In the genomic region with DNA sequence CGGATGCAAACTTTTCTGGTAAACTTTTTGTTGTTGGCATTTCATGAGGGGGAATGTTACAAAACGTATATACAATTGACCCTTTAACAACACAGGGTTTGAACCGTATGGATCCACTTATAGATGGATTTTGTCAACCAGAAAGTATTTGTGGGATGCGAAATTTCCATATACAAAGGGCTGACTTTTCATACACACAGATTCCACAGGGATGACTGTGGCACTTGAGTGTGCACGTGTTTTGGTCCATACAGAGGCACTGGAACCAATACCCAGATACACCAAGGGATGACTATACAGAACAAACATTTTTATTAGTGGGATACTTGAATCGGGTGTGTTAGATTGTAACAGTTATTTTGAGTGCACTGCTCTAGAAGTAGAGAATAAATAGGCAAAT, we compare ENCODE assay signal across 15 cellular contexts. TPM values are rescaled to one million over a fixed set of nuclear protein-coding genes. Genes with fewer than 3 reads are reported as not detected.
A peak's percentile ranks its signal among the peaks of the same experiment; 100 is the strongest.
DNase-seq lines count a peak whose midpoint lies in the region; ATAC-seq and TF ChIP-seq lines count a peak whose summit lies in the region.
"Had no signal": no experiment of that assay in that cellular context is flagged by ENCODE, and none has a peak within 500 bp of the region (broad histone marks: within the 10 kb centered on the region; RNA-seq: fewer than 3 reads in every experiment).

No MANE protein-coding gene starts in this region.

- H3K4me3 Mint-ChIP-seq in mesothelial cell of epicardium = no peak overlapping the region
- H3K4me3 Mint-ChIP-seq: activated T-helper 1 cell treated with anti-CD3 and anti-CD28 coated beads, Interleukin-12 subunit alpha, Interleukin-12 subunit beta, Interleukin-2, Interleukin-4 antibody, amounts not matched to agents 30 ng/mL and 10 ng/mL and 1 ng/mL, durations not matched to agents 14 hours and 24 hours and 36 hours; central memory CD8-positive, alpha-beta T cell; nephron had no signal

- no peak for TF ChIP-seq CTCF in mesothelial cell of epicardium (IDR thresholded peaks at IDR 0.05; ENCODE audit: unreplicated experiment)

- H3K27me3 Mint-ChIP-seq in mesothelial cell of epicardium (ENCODE audit: low read depth) = no peaks in the 10 kb centered on the region
- H3K27me3 Mint-ChIP-seq: central memory CD8-positive, alpha-beta T cell had no signal

- no peaks in the 10 kb centered on the region for H3K9me3 Mint-ChIP-seq in mesothelial cell of epicardium
- H3K9me3 Mint-ChIP-seq: activated T-helper 1 cell treated with anti-CD3 and anti-CD28 coated beads, Interleukin-12 subunit alpha, Interleukin-12 subunit beta, Interleukin-2, Interleukin-4 antibody, amounts not matched to agents 30 ng/mL and 10 ng/mL and 1 ng/mL, durations not matched to agents 14 hours and 24 hours and 36 hours; central memory CD8-positive, alpha-beta T cell; nephron had no signal

- no peaks in the 10 kb centered on the region for H3K27me3 ChIP-seq in ACC112 (ENCODE audit: insufficient read depth, low read length)
- no peaks in the 10 kb centered on the region for H3K27me3 ChIP-seq in adipocyte (replicated peaks; ENCODE audit: control insufficient read depth, insufficient read depth, low read length)
- H3K27me3 ChIP-seq: BLaER1 had no signal

- no peak for ATAC-seq in GM18505 (IDR thresholded peaks at IDR 0.05; ENCODE audit: unreplicated experiment)

- H2AFZ ChIP-seq in ACC112 (ENCODE audit: low read length, unreplicated experiment) = no peak overlapping the region

- H3K27ac ChIP-seq in ACC112 (ENCODE audit: low read depth, low read length) = peak overlapping the region; percentile 54; the same call in 1 of the 2 replicates
- H3K27ac ChIP-seq: BLaER1 had no signal

- H3K4me3 ChIP-seq in ACC112 (ENCODE audit: low read depth, low read length) (no peak overlapping the region), adipocyte (ENCODE audit: low read length) (peak overlapping the region; percentile 21)
- H3K4me3 ChIP-seq: BLaER1 had no signal

- no peaks in the 10 kb centered on the region for H3K9me3 ChIP-seq in adipocyte (ENCODE audit: control insufficient read depth, low read length)
- H3K9me3 ChIP-seq: BLaER1 had no signal

- H3K9ac ChIP-seq in adipocyte (ENCODE audit: low read length) = no peak overlapping the region
- H3K9ac ChIP-seq: BLaER1 had no signal

- H3K36me3 ChIP-seq in ACC112 (ENCODE audit: insufficient read depth, low read length) = no peaks in the 10 kb centered on the region
- peaks cover 3% of the 10 kb centered on the region for H3K36me3 ChIP-seq in adipocyte (ENCODE audit: control insufficient read depth, insufficient read depth, low read length, severe bottlenecking)
- H3K36me3 ChIP-seq: BLaER1 had no signal

- peaks cover 17% of the 10 kb centered on the region for H3K4me1 ChIP-seq in ACC112 (ENCODE audit: control insufficient read depth, insufficient read depth, low read length, unreplicated experiment)
- peaks cover 15% of the 10 kb centered on the region for H3K4me1 ChIP-seq in adipocyte (ENCODE audit: control insufficient read depth, insufficient read depth, low read length)
- H3K4me1 ChIP-seq: BLaER1 had no signal

- peaks cover 11% of the 10 kb centered on the region for H3K4me1 Mint-ChIP-seq in mesothelial cell of epicardium

- H3K27ac Mint-ChIP-seq in mesothelial cell of epicardium = no peak overlapping the region
- H3K27ac Mint-ChIP-seq: activated T-helper 1 cell treated with anti-CD3 and anti-CD28 coated beads, Interleukin-12 subunit alpha, Interleukin-12 subunit beta, Interleukin-2, Interleukin-4 antibody, amounts not matched to agents 30 ng/mL and 10 ng/mL and 1 ng/mL, durations not matched to agents 14 hours and 24 hours and 36 hours; nephron had no signal

- no peak for TF ChIP-seq POLR2A in GM18505 (IDR thresholded peaks at IDR 0.05; ENCODE audit: borderline replicate concordance, extremely low read depth, insufficient read depth, insufficient read length)

- peaks cover 18% of the 10 kb centered on the region for H3K79me2 ChIP-seq in ACC112 (ENCODE audit: control insufficient read depth, insufficient read depth, low read length, unreplicated experiment)

- DNase-seq in HPDE6-E6E7 (ENCODE audit: extremely low spot score) = peak; percentile 17
- peak; percentile 77 for DNase-seq in adipocyte (ENCODE audit: low read depth)
- peak; percentile 81 for DNase-seq in foreskin melanocyte
- DNase-seq in NOMO-1 treated with dmso at 0.1 percent for 144 hours (lab: John Stamatoyannopoulos, UW; ENCODE audit: unreplicated experiment) = no peak
- no peak for DNase-seq in NK-92 treated with Interleukin-12 subunit alpha and Interleukin-12 subunit beta, amount 100 ng/mL, for 24 hours (lab: John Stamatoyannopoulos, UW)
- no peak for DNase-seq in mesothelial cell of epicardium (ENCODE audit: low spot score in 2 of 2, unreplicated experiment in 2 of 2)
- DNase-seq: activated CD4-positive, CD25-positive, alpha-beta regulatory T cell treated with anti-CD3 and anti-CD28 coated beads, Interleukin-2, amount 50 U/mL, for 72 hours had no signal

- peaks cover 2% of the 10 kb centered on the region for H3K36me3 Mint-ChIP-seq in mesothelial cell of epicardium

RNA-seq across cellular contexts. Expression of gene CCT2, which starts 29.8 kb away (rescaled TPM):
- 215 to 223 TPM (median 220 TPM) in 3 replicates for total RNA-seq in mesothelial cell of epicardium

RNA-seq across cellular contexts. Expression of gene LRRC10, which starts 55.2 kb away (rescaled TPM):
- not detected in 3 replicates for total RNA-seq in mesothelial cell of epicardium
- total RNA-seq: activated T-helper 1 cell treated with anti-CD3 and anti-CD28 coated beads, Interleukin-12 subunit alpha, Interleukin-12 subunit beta, Interleukin-2, Interleukin-4 antibody, amounts not matched to agents 30 ng/mL and 10 ng/mL and 1 ng/mL, durations not matched to agents 14 hours and 24 hours and 36 hours; NCI-H460; ureter had no signal

Comparison
In these comparisons a context has a peak if more than half of its experiments do, and no peak if none do; other contexts are left out.
1. DNase-seq: peak in HPDE6-E6E7 (single experiment), adipocyte (single experiment) and foreskin melanocyte (single experiment); none in NOMO-1 treated with dmso at 0.1 percent for 144 hours (single experiment), NK-92 treated with Interleukin-12 subunit alpha and Interleukin-12 subunit beta, amount 100 ng/mL, for 24 hours (single experiment) and mesothelial cell of epicardium (0 of 2).